ENCODE assay signal across 34 cellular contexts in genomic region chr3:69118555-69118954, GRCh38. TPM values are rescaled to one million over a fixed set of nuclear protein-coding genes. Genes with fewer than 3 reads are reported as not detected.
"Had no signal": no experiment of that assay in that cellular context is flagged by ENCODE, and none has a peak within 500 bp of the region (broad histone marks: within the 10 kb centered on the region; RNA-seq: fewer than 3 reads in every experiment).

No MANE protein-coding gene starts in this region.

- H3K4me3 ChIP-seq: left lung, lung, neural progenitor cell, spleen, testis, thyroid gland, transverse colon, upper lobe of right lung had no signal

- H3K9me3 ChIP-seq: left lung, neutrophil, spleen, testis, thyroid gland, transverse colon, upper lobe of right lung had no signal

- ATAC-seq: left colon; left lung; natural killer cell; right cardiac atrium; sciatic nerve; stimulated activated effector memory CD8-positive, alpha-beta T cell treated with anti-CD3 and anti-CD28 coated beads, Interleukin-12 subunit alpha, Interleukin-12 subunit beta, amount 100 ng/mL, for 72 hours; upper lobe of right lung had no signal

- H3K27ac ChIP-seq: left lung, neural progenitor cell, neutrophil, parathyroid adenoma, spleen, testis, thyroid gland, transverse colon, upper lobe of right lung had no signal

- H3K4me1 ChIP-seq: neural progenitor cell, testis had no signal

- H3K36me3 ChIP-seq: left lung, neural progenitor cell, neutrophil, spleen, thyroid gland, transverse colon, upper lobe of right lung had no signal

- H3K36me3 Mint-ChIP-seq: immature natural killer cell; mesothelial cell of epicardium; naive B cell; natural killer cell; neural progenitor cell; stimulated activated effector memory CD8-positive, alpha-beta T cell treated with anti-CD3 and anti-CD28 coated beads, Interleukin-12 subunit alpha, Interleukin-12 subunit beta, amount 100 ng/mL, for 72 hours had no signal

- H3K27me3 Mint-ChIP-seq: stimulated activated naive CD8-positive, alpha-beta T cell treated with anti-CD3 and anti-CD28 coated beads, Interleukin-15, Interleukin-2, amounts not matched to agents 100 ng/mL and 50 ng/mL, for 24 hours had no signal

- H3K27ac Mint-ChIP-seq: immature natural killer cell; mesothelial cell of epicardium; naive B cell; natural killer cell; nephron progenitor cell; neural progenitor cell; stimulated activated effector memory CD8-positive, alpha-beta T cell treated with anti-CD3 and anti-CD28 coated beads, Interleukin-12 subunit alpha, Interleukin-12 subunit beta, amount 100 ng/mL, for 72 hours; stimulated activated naive CD8-positive, alpha-beta T cell treated with anti-CD3 and anti-CD28 coated beads, Interleukin-15, Interleukin-2, amounts not matched to agents 100 ng/mL and 50 ng/mL, for 24 hours had no signal

- H3K4me3 Mint-ChIP-seq: immature natural killer cell; mesothelial cell of epicardium; naive B cell; natural killer cell; nephron progenitor cell; neural progenitor cell; stimulated activated effector memory CD8-positive, alpha-beta T cell treated with anti-CD3 and anti-CD28 coated beads, Interleukin-12 subunit alpha, Interleukin-12 subunit beta, amount 100 ng/mL, for 72 hours; stimulated activated naive CD8-positive, alpha-beta T cell treated with anti-CD3 and anti-CD28 coated beads, Interleukin-15, Interleukin-2, amounts not matched to agents 100 ng/mL and 50 ng/mL, for 24 hours had no signal

- H3K9me3 Mint-ChIP-seq: immature natural killer cell; mesothelial cell of epicardium; naive B cell; natural killer cell; nephron progenitor cell; neural progenitor cell; stimulated activated effector memory CD8-positive, alpha-beta T cell treated with anti-CD3 and anti-CD28 coated beads, Interleukin-12 subunit alpha, Interleukin-12 subunit beta, amount 100 ng/mL, for 72 hours; stimulated activated naive CD8-positive, alpha-beta T cell treated with anti-CD3 and anti-CD28 coated beads, Interleukin-15, Interleukin-2, amounts not matched to agents 100 ng/mL and 50 ng/mL, for 24 hours had no signal

- DNase-seq: head of caudate nucleus; hypothalamus; immature natural killer cell; kidney; left colon; left lung; mesendoderm; naive B cell; natural killer cell; nephron progenitor cell; occipital lobe; retina; right cardiac atrium; small intestine; spleen; stimulated activated CD4-positive, alpha-beta T cell treated with anti-CD3 and anti-CD28 coated beads, Interleukin-4, amount 100 ng/mL, for 24 hours; stimulated activated naive CD4-positive, alpha-beta T cell; testis; thyroid gland; transverse colon; upper lobe of right lung had no signal

- H3K27me3 ChIP-seq: left lung, neural progenitor cell, neutrophil, spleen, testis, thyroid gland, transverse colon, upper lobe of right lung had no signal

- H3K4me1 Mint-ChIP-seq: stimulated activated effector memory CD8-positive, alpha-beta T cell treated with anti-CD3 and anti-CD28 coated beads, Interleukin-12 subunit alpha, Interleukin-12 subunit beta, amount 100 ng/mL, for 72 hours had no signal

RNA-seq across cellular contexts. Expression of gene LMOD3, which starts 3.8 kb away (rescaled TPM):
- total RNA-seq: lower leg skin, mesothelial cell of epicardium, mononuclear cell, natural killer cell, osteocyte, posterior vena cava, subcutaneous adipose tissue, testis had no signal
